Comparison of ENCODE assay signal across 9 cellular contexts in the genomic region with DNA sequence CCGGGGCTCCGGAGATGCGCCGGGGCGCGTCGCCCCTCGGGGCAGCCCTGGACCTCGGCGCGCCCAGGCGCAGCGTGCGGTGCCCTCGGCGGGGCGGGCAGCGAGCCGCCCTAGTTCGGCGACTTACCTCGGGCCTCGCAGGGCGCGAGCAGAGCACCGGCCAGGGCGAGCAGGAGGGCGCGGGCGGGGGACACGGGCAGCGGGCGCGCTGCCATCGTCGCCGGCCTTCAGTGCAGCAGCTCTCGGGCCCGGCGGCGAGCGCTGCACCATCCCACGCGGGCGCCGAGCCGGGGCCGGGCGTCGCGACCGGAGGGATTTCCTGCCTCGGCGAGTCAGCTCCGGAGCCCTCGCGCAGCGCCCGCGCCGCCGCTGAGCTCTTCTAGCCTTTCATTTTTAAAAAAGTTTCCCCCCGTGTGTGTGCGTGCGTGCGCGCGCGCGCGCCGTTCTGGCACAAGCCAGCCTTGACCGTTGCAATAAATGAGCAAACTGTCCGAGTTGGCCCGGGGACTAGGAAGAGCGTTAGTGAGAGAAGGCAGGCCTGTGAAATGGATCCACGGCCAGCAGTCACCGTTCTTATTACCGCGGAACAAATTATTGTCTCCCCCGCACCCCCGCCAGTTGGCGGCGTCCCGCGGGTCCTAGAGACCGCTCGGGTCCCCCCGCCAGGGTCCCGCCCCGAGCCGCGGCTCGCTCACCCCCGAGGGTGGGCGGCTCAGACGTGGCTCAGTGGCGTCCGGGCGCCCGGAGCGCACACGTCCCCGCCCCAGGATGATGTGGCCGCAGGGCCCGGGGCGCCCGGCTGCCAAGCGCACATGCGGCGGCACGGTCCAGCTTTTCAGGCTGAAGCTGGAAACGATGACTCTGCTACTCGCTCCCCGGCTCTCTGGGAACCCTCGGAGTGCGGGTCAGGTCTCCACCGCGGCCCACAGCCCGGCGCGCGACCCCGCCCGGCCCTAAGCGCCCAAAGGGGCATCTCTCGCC. TPM values are rescaled to one million over a fixed set of nuclear protein-coding genes. Genes with fewer than 3 reads are reported as not detected.
A peak's percentile ranks its signal among the peaks of the same experiment; 100 is the strongest.
DNase-seq lines count a peak whose midpoint lies in the region; ATAC-seq and TF ChIP-seq lines count a peak whose summit lies in the region.
"Had no signal": no experiment of that assay in that cellular context is flagged by ENCODE, and none has a peak within 500 bp of the region (broad histone marks: within the 10 kb centered on the region; RNA-seq: fewer than 3 reads in every experiment).

A gene with protein sequence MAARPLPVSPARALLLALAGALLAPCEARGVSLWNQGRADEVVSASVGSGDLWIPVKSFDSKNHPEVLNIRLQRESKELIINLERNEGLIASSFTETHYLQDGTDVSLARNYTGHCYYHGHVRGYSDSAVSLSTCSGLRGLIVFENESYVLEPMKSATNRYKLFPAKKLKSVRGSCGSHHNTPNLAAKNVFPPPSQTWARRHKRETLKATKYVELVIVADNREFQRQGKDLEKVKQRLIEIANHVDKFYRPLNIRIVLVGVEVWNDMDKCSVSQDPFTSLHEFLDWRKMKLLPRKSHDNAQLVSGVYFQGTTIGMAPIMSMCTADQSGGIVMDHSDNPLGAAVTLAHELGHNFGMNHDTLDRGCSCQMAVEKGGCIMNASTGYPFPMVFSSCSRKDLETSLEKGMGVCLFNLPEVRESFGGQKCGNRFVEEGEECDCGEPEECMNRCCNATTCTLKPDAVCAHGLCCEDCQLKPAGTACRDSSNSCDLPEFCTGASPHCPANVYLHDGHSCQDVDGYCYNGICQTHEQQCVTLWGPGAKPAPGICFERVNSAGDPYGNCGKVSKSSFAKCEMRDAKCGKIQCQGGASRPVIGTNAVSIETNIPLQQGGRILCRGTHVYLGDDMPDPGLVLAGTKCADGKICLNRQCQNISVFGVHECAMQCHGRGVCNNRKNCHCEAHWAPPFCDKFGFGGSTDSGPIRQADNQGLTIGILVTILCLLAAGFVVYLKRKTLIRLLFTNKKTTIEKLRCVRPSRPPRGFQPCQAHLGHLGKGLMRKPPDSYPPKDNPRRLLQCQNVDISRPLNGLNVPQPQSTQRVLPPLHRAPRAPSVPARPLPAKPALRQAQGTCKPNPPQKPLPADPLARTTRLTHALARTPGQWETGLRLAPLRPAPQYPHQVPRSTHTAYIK (minus strand): TSS at position 547 of the 981 bp plus-strand sequence. CDS start 332 bp downstream, at position 215.

- H3K4me3 Mint-ChIP-seq in IgD-negative memory B cell: peak within 1 kb of the TSS in 3 of 4 donors; percentile 55 to 85 (median 83)
- peak within 1 kb of the TSS; percentile 68 for H3K4me3 Mint-ChIP-seq in dendritic cell treated with granulocyte-macrophage colony-stimulating factor and Interleukin-4, amounts not matched to agents 40 ng/mL and 50 ng/mL, for 4 days

- no peaks in the 10 kb centered on the region for H3K36me3 ChIP-seq in left lung

- peak; percentile 33 for ATAC-seq in left lung

- DNase-seq in AG08396 (ENCODE audit: low spot score): peak; percentile 70
- peak in 1 of 2 donors; percentile 80 for DNase-seq in left lung
- DNase-seq in superior temporal gyrus (ENCODE audit: extremely low spot score): peak; percentile 22
- DNase-seq in OCI-M1 (lab: John Stamatoyannopoulos, UW): no peak
- no peak for DNase-seq in DMS114 treated with DMSO at 0.1 percent for 48 hours (lab: John Stamatoyannopoulos, UW; ENCODE audit: unreplicated experiment)
- DNase-seq in GM10266 (ENCODE audit: extremely low spot score): no peak

- intact Hi-C loops in dendritic cell treated with granulocyte-macrophage colony-stimulating factor and Interleukin-4, amounts not matched to agents 40 ng/mL and 50 ng/mL, for 4 days (cut with micrococcal nuclease): loop anchor here (1.0 kb wide), 1 partner anchor 406 kb away; no protein-coding TSS in a partner anchor
- intact Hi-C loops in left lung (cut with DNase I): loop anchor here in 1 of 2 donors (10.0 kb wide), 1 partner anchor 403 kb away; no protein-coding TSS in a partner anchor

- H3K9me3 Mint-ChIP-seq in IgD-negative memory B cell: peaks cover 0 to 13% (median 12%) of the 10 kb centered on the region in 3 donors
- H3K9me3 Mint-ChIP-seq in dendritic cell treated with granulocyte-macrophage colony-stimulating factor and Interleukin-4, amounts not matched to agents 40 ng/mL and 50 ng/mL, for 4 days: no peaks in the 10 kb centered on the region

- H3K27ac ChIP-seq in left lung: peak within 1 kb of the TSS in 1 of 2 donors; percentile 39

- TF ChIP-seq CTCF in left lung (IDR thresholded peaks at IDR 0.05) (no peak), GM10266 (IDR thresholded peaks at IDR 0.05; ENCODE audit: control insufficient read depth, insufficient read depth, low read depth, missing control alignments) (no peak)

- H3K4me1 ChIP-seq in left lung: peaks cover 0 to 10% of the 10 kb centered on the region in 2 donors

- H3K9me3 ChIP-seq in left lung: peaks cover 0 to 2% of the 10 kb centered on the region in 2 donors

- peaks cover 3% of the 10 kb centered on the region for H3K36me3 Mint-ChIP-seq in IgD-negative memory B cell
- no peaks in the 10 kb centered on the region for H3K36me3 Mint-ChIP-seq in dendritic cell treated with granulocyte-macrophage colony-stimulating factor and Interleukin-4, amounts not matched to agents 40 ng/mL and 50 ng/mL, for 4 days (ENCODE audit: low read depth)
- H3K36me3 Mint-ChIP-seq: activated naive CD8-positive, alpha-beta T cell had no signal

- H3K27ac Mint-ChIP-seq in IgD-negative memory B cell: peak within 1 kb of the TSS in 1 of 3 donors; percentile 78
- H3K27ac Mint-ChIP-seq in dendritic cell treated with granulocyte-macrophage colony-stimulating factor and Interleukin-4, amounts not matched to agents 40 ng/mL and 50 ng/mL, for 4 days: peak within 1 kb of the TSS; percentile 56
- H3K27ac Mint-ChIP-seq: activated naive CD8-positive, alpha-beta T cell had no signal

- peaks cover 0 to 4% (median 1%) of the 10 kb centered on the region in 3 donors for H3K4me1 Mint-ChIP-seq in IgD-negative memory B cell
- peaks cover 8% of the 10 kb centered on the region for H3K4me1 Mint-ChIP-seq in dendritic cell treated with granulocyte-macrophage colony-stimulating factor and Interleukin-4, amounts not matched to agents 40 ng/mL and 50 ng/mL, for 4 days (ENCODE audit: low read depth)

- peak within 1 kb of the TSS; percentile 27 to 29 for H3K4me3 ChIP-seq in left lung

- H3K27me3 ChIP-seq in left lung: peaks cover 15 to 61% of the 10 kb centered on the region in 2 donors

- H3K27me3 Mint-ChIP-seq in IgD-negative memory B cell: peaks cover 18% of the 10 kb centered on the region
- H3K27me3 Mint-ChIP-seq in dendritic cell treated with granulocyte-macrophage colony-stimulating factor and Interleukin-4, amounts not matched to agents 40 ng/mL and 50 ng/mL, for 4 days: peaks cover 53% of the 10 kb centered on the region

RNA-seq across cellular contexts. Expression of the gene that starts here (rescaled TPM):
- not detected for polyA plus RNA-seq in IgD-negative memory B cell
- 10 to 100 TPM in 1 of 2 donors, 1 to 10 TPM in 1; 2.6 to 22.4 TPM for total RNA-seq in left lung

Comparison
In these comparisons a context has a peak if more than half of its experiments do, and no peak if none do; other contexts are left out.
1. DNase-seq: peak in AG08396 (single experiment) and superior temporal gyrus (single experiment); none in OCI-M1 (single experiment), DMS114 treated with DMSO at 0.1 percent for 48 hours (single experiment) and GM10266 (single experiment).